ENCODE assay signal across 8 cellular contexts in the genomic region with DNA sequence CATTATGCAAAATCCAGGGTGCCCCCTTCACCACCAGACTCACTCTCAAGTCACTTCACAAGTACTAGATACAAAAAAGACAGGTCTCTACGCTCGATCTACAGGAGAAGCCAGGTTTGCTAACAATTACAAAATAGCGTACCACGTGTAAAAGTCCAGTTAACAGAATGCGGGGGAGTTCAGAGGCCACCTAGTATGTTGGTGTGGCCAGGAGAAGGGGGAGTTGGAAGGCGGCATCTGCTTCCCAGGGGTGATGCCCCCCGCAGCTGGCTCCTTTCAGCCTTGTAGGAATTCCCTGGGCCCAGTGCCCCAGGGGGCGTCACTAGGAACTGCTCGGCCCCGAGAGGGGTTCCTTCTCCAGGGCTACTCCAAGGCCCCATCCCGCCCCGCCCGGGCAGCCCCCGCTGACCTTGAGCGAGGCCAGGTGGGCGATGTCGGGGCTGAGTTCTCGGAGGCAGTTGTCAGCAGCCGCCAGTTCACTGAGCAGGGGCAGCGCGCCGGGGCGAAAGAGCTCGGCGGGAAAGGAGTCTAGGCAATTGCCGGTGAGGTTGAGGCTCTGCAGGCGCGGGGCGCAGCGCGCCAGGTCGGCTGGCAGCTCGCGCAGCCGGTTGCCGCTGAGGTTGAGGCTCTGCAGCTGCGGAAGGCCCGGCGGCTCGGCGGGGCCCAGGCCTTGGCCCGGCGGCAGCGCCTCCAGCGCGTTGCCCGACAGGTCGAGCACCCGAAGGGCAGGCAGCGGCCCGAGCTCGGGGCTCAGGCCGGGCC. TPM values are rescaled to one million over a fixed set of nuclear protein-coding genes. Genes with fewer than 3 reads are reported as not detected.
DNase-seq lines count a peak whose midpoint lies in the region; TF ChIP-seq lines count a peak whose summit lies in the region.

No MANE protein-coding gene starts in this region.

- H3K9ac ChIP-seq in Karpas-422 (ENCODE audit: low read length), result peak overlapping the region; percentile 88

- peaks cover 1% of the 10 kb centered on the region for H3K27me3 Mint-ChIP-seq in activated naive CD4-positive, alpha-beta T cell treated with anti-CD3 and anti-CD28 coated beads, Interleukin-2, amount 50 U/mL, for 24 hours
- H3K27me3 Mint-ChIP-seq in nephron progenitor cell (ENCODE audit: low read depth, poor library complexity), result peaks cover 15% of the 10 kb centered on the region

- no peaks in the 10 kb centered on the region for H3K9me3 ChIP-seq in Karpas-422 (ENCODE audit: low read length)
- H3K9me3 ChIP-seq in ectodermal cell (ENCODE audit: control insufficient read depth, low read length), result no peaks in the 10 kb centered on the region

- peaks cover 2% of the 10 kb centered on the region for H3K36me3 Mint-ChIP-seq in activated naive CD4-positive, alpha-beta T cell treated with anti-CD3 and anti-CD28 coated beads, Interleukin-2, amount 50 U/mL, for 24 hours
- H3K36me3 Mint-ChIP-seq in nephron progenitor cell (ENCODE audit: low read depth), result no peaks in the 10 kb centered on the region

- peak overlapping the region; percentile 89 for H3K4me2 ChIP-seq in Karpas-422 (ENCODE audit: low read depth, low read length, poor library complexity, severe bottlenecking)

- H3K79me2 ChIP-seq in Karpas-422 (ENCODE audit: low read length), result peaks cover 58% of the 10 kb centered on the region

- no peaks in the 10 kb centered on the region for H3K9me2 ChIP-seq in Karpas-422 (replicated peaks; ENCODE audit: insufficient read depth, low read length)

- DNase-seq in activated naive CD4-positive, alpha-beta T cell (lab: John Stamatoyannopoulos, UW), result no peak
- DNase-seq in Karpas-422 (peak; percentile 55), nephron progenitor cell (peak; percentile 44), GM03348 (ENCODE audit: low spot score) (no peak), middle frontal gyrus (ENCODE audit: extremely low spot score, low spot score) (no peak), DMS79 treated with DMSO at 0.1 percent for 48 hours (lab: John Stamatoyannopoulos, UW) (no peak)

- H3K4me1 ChIP-seq in Karpas-422 (ENCODE audit: low read length) (peaks cover 30% of the 10 kb centered on the region), ectodermal cell (ENCODE audit: control insufficient read depth, insufficient read depth, low read length) (peaks cover 8% of the 10 kb centered on the region)

- 0 out of 2 replicates have a peak, but pooled peaks cover 3% of the 10 kb centered on the region for H3K27me3 ChIP-seq in Karpas-422 (ENCODE audit: low read length)
- no peaks in the 10 kb centered on the region for H3K27me3 ChIP-seq in ectodermal cell (ENCODE audit: control insufficient read depth, insufficient read depth, low read length, poor library complexity, severe bottlenecking)

- H2AFZ ChIP-seq in Karpas-422 (ENCODE audit: low read length), result no peak overlapping the region

- 5 to 6% methylated on average over 53 of the region's 53 CpGs for WGBS in ectodermal cell, 2 experiments

- H3K36me3 ChIP-seq in Karpas-422 (ENCODE audit: insufficient read depth, low read length), result no peaks in the 10 kb centered on the region
- no peaks in the 10 kb centered on the region for H3K36me3 ChIP-seq in ectodermal cell (ENCODE audit: control insufficient read depth, insufficient read depth, low read length)

- peak overlapping the region; percentile 87 for H3K4me3 ChIP-seq in Karpas-422 (ENCODE audit: low read length)
- peak overlapping the region; percentile 82 for H3K4me3 ChIP-seq in ectodermal cell (ENCODE audit: insufficient read depth, low read depth, low read length)

- peak overlapping the region; percentile 97 for H3K4me3 Mint-ChIP-seq in activated naive CD4-positive, alpha-beta T cell treated with anti-CD3 and anti-CD28 coated beads, Interleukin-2, amount 50 U/mL, for 24 hours
- H3K4me3 Mint-ChIP-seq in nephron progenitor cell, result peak overlapping the region; percentile 89

- H4K20me1 ChIP-seq in Karpas-422 (ENCODE audit: insufficient read depth, low read depth, low read length), result peaks cover 8% of the 10 kb centered on the region; the same call in 1 of the 2 replicates

- TF ChIP-seq CTCF in nephron progenitor cell (IDR thresholded peaks at IDR 0.05), result no peak

- H3K9me3 Mint-ChIP-seq in activated naive CD4-positive, alpha-beta T cell treated with anti-CD3 and anti-CD28 coated beads, Interleukin-2, amount 50 U/mL, for 24 hours, result no peaks in the 10 kb centered on the region
- peaks cover 2% of the 10 kb centered on the region for H3K9me3 Mint-ChIP-seq in nephron progenitor cell

- no peak overlapping the region for H3K27ac ChIP-seq in Karpas-422 (ENCODE audit: low read length)
- H3K27ac ChIP-seq in ectodermal cell (ENCODE audit: insufficient read depth, low read depth, low read length, poor library complexity, severe bottlenecking), result no peak overlapping the region

- H3K27ac Mint-ChIP-seq in activated naive CD4-positive, alpha-beta T cell treated with anti-CD3 and anti-CD28 coated beads, Interleukin-2, amount 50 U/mL, for 24 hours, result peak overlapping the region; percentile 24
- H3K27ac Mint-ChIP-seq in nephron progenitor cell, result no peak overlapping the region

- peaks cover 46% of the 10 kb centered on the region for H3K4me1 Mint-ChIP-seq in activated naive CD4-positive, alpha-beta T cell treated with anti-CD3 and anti-CD28 coated beads, Interleukin-2, amount 50 U/mL, for 24 hours
- H3K4me1 Mint-ChIP-seq in nephron progenitor cell, result peaks cover 49% of the 10 kb centered on the region

RNA-seq across cellular contexts. Expression of a gene that starts 0.7 kb away (rescaled TPM):
- 10.2 and 29.1 TPM in 2 replicates for total RNA-seq in Karpas-422 (2014; rRNA removed; shearing (Covaris generic); ENCODE audit: low replicate concordance)
- polyA plus RNA-seq in ectodermal cell (2013, experiment 1 of 4), result 57.4 TPM
- polyA plus RNA-seq in ectodermal cell (2013, experiment 2 of 4), result 63.8 TPM
- polyA plus RNA-seq in ectodermal cell (2013, experiment 3 of 4), result 32.0 TPM
- polyA plus RNA-seq in ectodermal cell (2013, experiment 4 of 4), result 37.0 TPM

RNA-seq across cellular contexts. Expression of a gene that starts 23.1 kb away (rescaled TPM):
- 0.87 TPM in 1 of 2 replicates, not detected in the other for total RNA-seq in Karpas-422 (2014; rRNA removed; shearing (Covaris generic); ENCODE audit: low replicate concordance)
- polyA plus RNA-seq in ectodermal cell (2013, experiment 1 of 4), result 3.6 TPM
- polyA plus RNA-seq in ectodermal cell (2013, experiment 2 of 4), result 4.2 TPM
- 6.1 TPM for polyA plus RNA-seq in ectodermal cell (2013, experiment 3 of 4)
- 3.6 TPM for polyA plus RNA-seq in ectodermal cell (2013, experiment 4 of 4)

RNA-seq across cellular contexts. Expression of a gene that starts 43.4 kb away (rescaled TPM):
- total RNA-seq in Karpas-422 (2014; rRNA removed; shearing (Covaris generic); ENCODE audit: low replicate concordance), result not detected in 2 replicates
- polyA plus RNA-seq in ectodermal cell (2013, experiment 1 of 4), result not detected
- not detected for polyA plus RNA-seq in ectodermal cell (2013, experiment 2 of 4)
- polyA plus RNA-seq in ectodermal cell (2013, experiment 3 of 4), result not detected
- not detected for polyA plus RNA-seq in ectodermal cell (2013, experiment 4 of 4)

Comparison
In these comparisons a context has a peak if more than half of its experiments do, and no peak if none do; other contexts are left out.
1. DNase-seq: peak in Karpas-422 (single experiment) and nephron progenitor cell (single experiment); none in activated naive CD4-positive, alpha-beta T cell (0 of 4), GM03348 (single experiment), middle frontal gyrus (single experiment) and DMS79 treated with DMSO at 0.1 percent for 48 hours (single experiment).